ENCODE assay signal across 8 cellular contexts in genomic region chr17:49290690-49291326, GRCh38.
DNase-seq lines count a peak whose midpoint lies in the region; ATAC-seq, FAIRE-seq and TF ChIP-seq lines count a peak whose summit lies in the region.

No MANE protein-coding gene starts in this region.

- H3K36me3 ChIP-seq in SU-DHL-6 (ENCODE audit: low read length) (0 out of 2 replicates have a peak, but pooled peaks cover 2% of the 10 kb centered on the region), prostate gland (no peaks in the 10 kb centered on the region)

- DNase-seq in Caki2 (ENCODE audit: low read depth) (peak; percentile 32), H54 (ENCODE audit: insufficient read length, low spot score) (peak; percentile 30), fibroblast of mammary gland (ENCODE audit: low read depth) (peak; percentile 41), prostate gland (ENCODE audit: low spot score) (no peak)

- FAIRE-seq in H54 (lab: Jason Lieb, UNC) = peak; percentile 55

- H3F3A ChIP-seq in SU-DHL-6 (ENCODE audit: insufficient read depth) = no peaks in the 10 kb centered on the region

- intact Hi-C loops in prostate gland (cut with DNase I) = no loop called here

- H3K27ac ChIP-seq in SU-DHL-6 (ENCODE audit: low read depth, low read length) = no peak overlapping the region
- no peak overlapping the region for H3K27ac ChIP-seq in prostate gland

- no peaks in the 10 kb centered on the region for H4K20me1 ChIP-seq in SU-DHL-6 (ENCODE audit: low read depth, low read length)

- H3K9me3 ChIP-seq in SU-DHL-6 (ENCODE audit: insufficient read depth, low read length) = no peaks in the 10 kb centered on the region
- no peaks in the 10 kb centered on the region for H3K9me3 ChIP-seq in prostate gland

- 39% methylated on average over 4 of the region's 4 CpGs for WGBS in prostate gland

- no peak for ATAC-seq in GM21737 (IDR thresholded peaks at IDR 0.05; ENCODE audit: unreplicated experiment)
- no peak for ATAC-seq in HG02642 (IDR thresholded peaks at IDR 0.05; ENCODE audit: poor library complexity, unreplicated experiment)
- ATAC-seq in esophagus mucosa = no peak

- no peaks in the 10 kb centered on the region for H3K4me1 ChIP-seq in prostate gland (replicated peaks)

- TF ChIP-seq CTCF in SU-DHL-6 (IDR thresholded peaks at IDR 0.05; ENCODE audit: insufficient read depth, low read length, poor library complexity, severe bottlenecking) (peak; percentile 69), fibroblast of mammary gland (conservative IDR thresholded peaks at IDR 0.05; ENCODE audit: control insufficient read depth, insufficient read depth, low read depth, low read length) (peak; percentile 73), prostate gland (IDR thresholded peaks at IDR 0.05) (peak in 3 of 4 experiments; percentile 41 to 78 (median 71))

- H2AFZ ChIP-seq in SU-DHL-6 (ENCODE audit: low read depth, low read length, severe bottlenecking) = no peak overlapping the region

- no peak overlapping the region for H3K4me3 ChIP-seq in SU-DHL-6 (ENCODE audit: insufficient read depth, low read length, poor library complexity, severe bottlenecking)
- H3K4me3 ChIP-seq in fibroblast of mammary gland (ENCODE audit: control insufficient read depth, low read depth, low read length) = no peak overlapping the region
- H3K4me3 ChIP-seq in prostate gland = no peak overlapping the region

- no peaks in the 10 kb centered on the region for H3K79me2 ChIP-seq in SU-DHL-6 (ENCODE audit: insufficient read depth, low read length)

- H3K4me2 ChIP-seq in SU-DHL-6 (ENCODE audit: low read depth, low read length, poor library complexity, severe bottlenecking) = no peak overlapping the region

- H3K27me3 ChIP-seq in SU-DHL-6 (ENCODE audit: low read length) (no peaks in the 10 kb centered on the region), prostate gland (replicated peaks; ENCODE audit: insufficient read depth) (no peaks in the 10 kb centered on the region)

- no peaks in the 10 kb centered on the region for H3K9me2 ChIP-seq in SU-DHL-6 (replicated peaks; ENCODE audit: insufficient read depth, low read length)

- TF ChIP-seq POLR2A in H54 (IDR thresholded peaks at IDR 0.05; ENCODE audit: low read depth, low read length) (no peak), prostate gland (IDR thresholded peaks at IDR 0.05) (no peak)

- H3K9ac ChIP-seq in SU-DHL-6 (ENCODE audit: low read length) = no peak overlapping the region

- in situ Hi-C loops in Caki2 (cut with HindIII; ENCODE audit: low pct_unique_long_range_greater_than_20kb, low sequenced_read_pairs) = no loop called here
